Comparison of ENCODE assay signal across 10 cellular contexts in genomic region chr7:140005754-140006503, GRCh38. TPM values are rescaled to one million over a fixed set of nuclear protein-coding genes. Genes with fewer than 3 reads are reported as not detected.
A peak's percentile ranks its signal among the peaks of the same experiment; 100 is the strongest.
DNase-seq lines count a peak whose midpoint lies in the region; ATAC-seq, FAIRE-seq and TF ChIP-seq lines count a peak whose summit lies in the region.
"Had no signal": no experiment of that assay in that cellular context is flagged by ENCODE, and none has a peak within 500 bp of the region (broad histone marks: within the 10 kb centered on the region; RNA-seq: fewer than 3 reads in every experiment).

No MANE protein-coding gene starts in this region.

- no peak overlapping the region for H3K9ac ChIP-seq in astrocyte (ENCODE audit: low read length)

- ATAC-seq in left colon (peak; percentile 37), HG02678 (IDR thresholded peaks at IDR 0.05; ENCODE audit: unreplicated experiment) (no peak), HG03139 (IDR thresholded peaks at IDR 0.05; ENCODE audit: unreplicated experiment) (no peak), HG02852 (IDR thresholded peaks at IDR 0.05; ENCODE audit: unreplicated experiment) (no peak), GM21367 (IDR thresholded peaks at IDR 0.05; ENCODE audit: unreplicated experiment) (no peak)

- no peak overlapping the region for H3K27ac ChIP-seq in astrocyte (ENCODE audit: low read depth, low read length)
- H3K27ac ChIP-seq: thoracic aorta had no signal

- DNase-seq in AG20443 (ENCODE audit: low spot score) = peak; percentile 61
- DNase-seq in HEK293T (ENCODE audit: extremely low spot score) = peak; percentile 78
- DNase-seq in astrocyte (ENCODE audit: low read depth) = no peak
- DNase-seq in left colon = peak; percentile 26 to 30
- DNase-seq: activated CD4-positive, alpha-beta T cell treated with anti-CD3 and anti-CD28 coated beads for 1 hour had no signal

- H3K27ac Mint-ChIP-seq in astrocyte (ENCODE audit: unreplicated experiment) = no peak overlapping the region

- no peaks in the 10 kb centered on the region for H3K4me1 ChIP-seq in astrocyte (ENCODE audit: insufficient read depth, low read length)

- no peak overlapping the region for H3K4me2 ChIP-seq in astrocyte (ENCODE audit: low read length)

- intact Hi-C loops in left colon (cut with DNase I, micrococcal nuclease) = loop anchor here (10.0 kb wide), 2 partner anchors 231 to 361 kb away; partner anchors contain the start of gene HIPK2 (in 1 of the 2)

- H3K9me3 ChIP-seq in astrocyte (ENCODE audit: insufficient read depth, low read depth, low read length) = no peaks in the 10 kb centered on the region
- H3K9me3 ChIP-seq: thoracic aorta had no signal

- no peaks in the 10 kb centered on the region for H3K36me3 ChIP-seq in astrocyte (ENCODE audit: insufficient read depth, low read length)
- H3K36me3 ChIP-seq: thoracic aorta had no signal

- H2AFZ ChIP-seq in astrocyte (ENCODE audit: low read depth, low read length) = no peak overlapping the region

- H3K27me3 ChIP-seq in astrocyte (ENCODE audit: insufficient read depth, low read length) = peaks cover 9% of the 10 kb centered on the region

- H3K79me2 ChIP-seq in astrocyte (ENCODE audit: insufficient read depth, low read length) = no peaks in the 10 kb centered on the region

- CTCF ChIA-PET in HEK293T (lab: Yijun Ruan, JAX) = interaction anchor here (0.7 to 2.3 kb wide), 20 partner anchors 8 to 569 kb away, joined by 3 to 15 read pairs (median 4); no protein-coding TSS in a partner anchor

- no peaks in the 10 kb centered on the region for H3K36me3 Mint-ChIP-seq in astrocyte (ENCODE audit: low read depth, unreplicated experiment)

- FAIRE-seq in astrocyte (lab: Jason Lieb, UNC) = no peak

- no peak overlapping the region for H3K4me3 Mint-ChIP-seq in astrocyte (ENCODE audit: unreplicated experiment)

- H3K9me3 Mint-ChIP-seq in astrocyte (ENCODE audit: unreplicated experiment) = no peaks in the 10 kb centered on the region

- H3K4me1 Mint-ChIP-seq in astrocyte (ENCODE audit: low read depth, unreplicated experiment) = no peaks in the 10 kb centered on the region

- peaks cover 22% of the 10 kb centered on the region for H3K27me3 Mint-ChIP-seq in astrocyte (ENCODE audit: low read depth, unreplicated experiment)

- no peaks in the 10 kb centered on the region for H4K20me1 ChIP-seq in astrocyte (ENCODE audit: insufficient read depth, low read length)

- POLR2A ChIA-PET in HEK293T (lab: Yijun Ruan, JAX) = no interaction called here

- H3K4me3 ChIP-seq in astrocyte (ENCODE audit: insufficient read depth, low read depth, low read length) = no peak overlapping the region
- H3K4me3 ChIP-seq: thoracic aorta had no signal

- TF ChIP-seq CTCF in astrocyte (IDR thresholded peaks at IDR 0.05; ENCODE audit: insufficient read depth, low read depth, low read length) = peak; percentile 12

TF ChIP-seq in HEK293T, 16 proteins besides CTCF, POLR2A, EP300 and RAD21:
- TF ChIP-seq PKNOX1 (IDR thresholded peaks at IDR 0.05) = no peak
- peak; percentile 77; the same call in 1 of the 2 replicates for TF ChIP-seq HDGF (IDR thresholded peaks at IDR 0.05; ENCODE audit: borderline replicate concordance)
- TF ChIP-seq NFRKB (IDR thresholded peaks at IDR 0.05) = no peak

RNA-seq across cellular contexts. Expression of gene PARP12, which starts 56.8 kb away (rescaled TPM):
- total RNA-seq in astrocyte (58.1 and 58.5 TPM in 2 replicates), left colon (10 to 100 TPM; 58.7 to 63.2 TPM)
